ENCODE assay signal across 10 cellular contexts in the genomic region with DNA sequence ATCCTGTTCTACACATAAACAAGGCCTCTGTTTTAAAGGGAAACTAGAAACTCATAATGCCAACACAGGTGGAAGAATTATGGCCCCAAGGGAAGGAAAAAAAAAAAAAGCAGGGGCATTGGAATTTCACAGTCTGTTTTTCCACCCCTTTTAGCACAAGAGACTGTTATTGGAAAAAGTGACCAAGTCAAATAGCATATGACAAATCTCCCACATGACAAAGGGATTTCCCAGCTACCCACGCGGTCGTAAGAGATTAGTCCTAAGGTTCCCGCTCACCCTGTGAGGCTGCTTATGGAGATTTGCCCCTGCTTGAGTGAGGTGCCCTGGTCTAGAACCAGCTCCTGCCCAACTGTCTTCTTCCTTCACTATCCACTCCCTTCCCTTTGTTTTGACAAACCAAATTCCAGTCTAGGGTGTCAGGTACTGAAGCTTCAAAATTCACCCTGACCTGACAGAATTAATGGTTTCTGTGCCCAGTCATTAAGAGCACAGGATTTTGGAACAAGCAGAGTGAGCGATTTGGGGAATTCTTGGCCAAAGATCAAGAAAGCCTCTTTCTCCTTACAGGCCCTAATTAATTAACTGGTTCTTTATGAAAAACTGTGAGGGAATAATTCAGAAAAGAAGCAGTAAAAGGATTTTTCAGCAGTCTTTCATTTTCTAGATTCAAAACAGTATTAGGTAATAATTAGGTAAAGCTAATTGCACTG.
DNase-seq lines count a peak whose midpoint lies in the region; ATAC-seq, FAIRE-seq and TF ChIP-seq lines count a peak whose summit lies in the region.
"Had no signal": no experiment of that assay in that cellular context is flagged by ENCODE, and none has a peak within 500 bp of the region (broad histone marks: within the 10 kb centered on the region; RNA-seq: fewer than 3 reads in every experiment).

No MANE protein-coding gene starts in this region.

- H3K9me2 ChIP-seq in OCI-LY7 (ENCODE audit: insufficient read depth, low read length): no peaks in the 10 kb centered on the region

- BruUV-seq in OCI-LY7 (replicated peaks; lab: Mats Ljungman, UMichigan) (no TSS peak), endothelial cell of umbilical vein (replicated peaks; lab: Mats Ljungman, UMichigan) (no TSS peak)

- CTCF ChIA-PET in OCI-LY7 (lab: Charles Lee; ENCODE audit: unreplicated experiment): no interaction called here
- CTCF ChIA-PET in endothelial cell of umbilical vein (lab: Charles Lee): interaction anchor here (0.9 kb wide), 1 partner anchor 27 kb away, joined by 3 read pairs; no protein-coding TSS in a partner anchor
- CTCF ChIA-PET in CD8-positive, alpha-beta memory T cell (lab: Charles Lee): no interaction called here

- DNase-seq in Caki2 (ENCODE audit: low read depth) (peak; percentile 27), OCI-LY7 (ENCODE audit: low spot score) (no peak), endothelial cell of umbilical vein (ENCODE audit: low read depth, low spot score) (peak; percentile 43), sigmoid colon (no peak), superior temporal gyrus (ENCODE audit: extremely low spot score) (no peak), SK-N-DZ (ENCODE audit: low spot score) (no peak)
- DNase-seq in CD8-positive, alpha-beta memory T cell: no peak
- DNase-seq: activated T-cell treated with anti-CD3 and anti-CD28 coated beads, Interleukin-2, amount 50 U/mL, for 4 hours; CD8-positive, alpha-beta T cell had no signal

- H3K4me3 ChIP-seq in OCI-LY7 (ENCODE audit: low read depth, low read length, poor library complexity, severe bottlenecking) (no peak overlapping the region), endothelial cell of umbilical vein (replicated peaks in 1 of 3; ENCODE audit: insufficient read depth in 1 of 3, low read depth in 1 of 3, low read length in 3 of 3) (no peak overlapping the region), sigmoid colon (no peak overlapping the region)
- H3K4me3 ChIP-seq in CD8-positive, alpha-beta memory T cell (ENCODE audit: low read length): no peak overlapping the region

- WGBS in sigmoid colon, 2 donors: 79 to 83% methylated on average over 5 of the region's 5 CpGs

- H4K20me1 ChIP-seq in OCI-LY7 (ENCODE audit: insufficient read depth, low read length) (no peaks in the 10 kb centered on the region), endothelial cell of umbilical vein (replicated peaks; ENCODE audit: control insufficient read depth, extremely low read depth, insufficient read depth, low read length) (no peaks in the 10 kb centered on the region)

- peak in 1 of 4 donors; percentile 14 for TF ChIP-seq EP300 in sigmoid colon (IDR thresholded peaks at IDR 0.05)

- in situ Hi-C loops in Caki2 (cut with HindIII; ENCODE audit: low pct_unique_long_range_greater_than_20kb, low sequenced_read_pairs): no loop called here

- 0 out of 2 replicates have a peak overlapping the region, but pooled peaks have one; percentile 35 for H2AFZ ChIP-seq in OCI-LY7 (ENCODE audit: low read length)
- H2AFZ ChIP-seq in endothelial cell of umbilical vein (ENCODE audit: low read depth, low read length): no peak overlapping the region

- H3K9me3 ChIP-seq in OCI-LY7 (ENCODE audit: low read length) (no peaks in the 10 kb centered on the region), endothelial cell of umbilical vein (replicated peaks; ENCODE audit: control insufficient read depth, insufficient read depth, low read length) (no peaks in the 10 kb centered on the region), sigmoid colon (no peaks in the 10 kb centered on the region)
- no peaks in the 10 kb centered on the region for H3K9me3 ChIP-seq in CD8-positive, alpha-beta memory T cell (ENCODE audit: low read length)

- no peaks in the 10 kb centered on the region for H3K4me1 Mint-ChIP-seq in CD8-positive, alpha-beta memory T cell

- TF ChIP-seq CTCF in OCI-LY7 (conservative IDR thresholded peaks at IDR 0.05; ENCODE audit: low read length): no peak
- TF ChIP-seq CTCF in endothelial cell of umbilical vein (IDR thresholded peaks at IDR 0.05; ENCODE audit: extremely low read depth in 1 of 2, insufficient read depth in 1 of 2, low read depth in 1 of 2, low read length in 2 of 2): no peak
- TF ChIP-seq CTCF in sigmoid colon (IDR thresholded peaks at IDR 0.05): no peak

- H3K36me3 ChIP-seq in OCI-LY7 (ENCODE audit: insufficient read depth, low read length) (no peaks in the 10 kb centered on the region), endothelial cell of umbilical vein (ENCODE audit: control insufficient read depth in 2 of 2, extremely low read depth in 1 of 2, insufficient read depth in 2 of 2, low read length in 2 of 2) (no peaks in the 10 kb centered on the region), sigmoid colon (no peaks in the 10 kb centered on the region)
- no peaks in the 10 kb centered on the region for H3K36me3 ChIP-seq in CD8-positive, alpha-beta memory T cell (ENCODE audit: insufficient read depth, low read length)

- dilution Hi-C loops in endothelial cell of umbilical vein (cut with MboI; ENCODE audit: extremely low pct_ligation_motif_present, low sequenced_read_pairs): no loop called here

- no peak for ATAC-seq in HG02588 (IDR thresholded peaks at IDR 0.05; ENCODE audit: unreplicated experiment)
- ATAC-seq: CD8-positive, alpha-beta T cell had no signal

- no peak for FAIRE-seq in endothelial cell of umbilical vein (lab: Jason Lieb, UNC)

- H3K4me2 ChIP-seq in OCI-LY7 (ENCODE audit: low read length) (no peak overlapping the region), endothelial cell of umbilical vein (ENCODE audit: insufficient read depth, low read length) (no peak overlapping the region)

- peaks cover 0 to 18% of the 10 kb centered on the region in 2 donors for H3K27me3 Mint-ChIP-seq in CD8-positive, alpha-beta memory T cell

- H3K27ac Mint-ChIP-seq in CD8-positive, alpha-beta memory T cell: no peak overlapping the region
- H3K27ac Mint-ChIP-seq: CD8-positive, alpha-beta T cell had no signal

- no peaks in the 10 kb centered on the region for H3K9me3 Mint-ChIP-seq in CD8-positive, alpha-beta memory T cell
- H3K9me3 Mint-ChIP-seq: activated T-cell treated with anti-CD3 and anti-CD28 coated beads, Interleukin-2, amount 50 U/mL, for 4 hours; CD8-positive, alpha-beta T cell had no signal

- no peaks in the 10 kb centered on the region for H3K36me3 Mint-ChIP-seq in CD8-positive, alpha-beta memory T cell
- H3K36me3 Mint-ChIP-seq: CD8-positive, alpha-beta T cell had no signal

- POLR2A ChIA-PET in OCI-LY7 (lab: Charles Lee) (interaction anchor here (0.5 to 0.6 kb wide), 3 partner anchors 34 to 279 kb away, joined by 3 to 5 read pairs (median 4); a partner anchor contains a TSS), endothelial cell of umbilical vein (lab: Charles Lee) (interaction anchor here (0.6 to 0.7 kb wide), 2 partner anchors 73 to 370 kb away, joined by 3 to 9 read pairs; no protein-coding TSS in a partner anchor)
- POLR2A ChIA-PET in CD8-positive, alpha-beta memory T cell (lab: Charles Lee): no interaction called here

- no peak for TF ChIP-seq POLR2A in endothelial cell of umbilical vein (IDR thresholded peaks at IDR 0.05; ENCODE audit: low read depth, low read length)
- no peak for TF ChIP-seq POLR2A in sigmoid colon (IDR thresholded peaks at IDR 0.05)

- H3K27ac ChIP-seq in OCI-LY7 (ENCODE audit: low read depth, low read length, poor library complexity, severe bottlenecking) (no peak overlapping the region), endothelial cell of umbilical vein (ENCODE audit: insufficient read depth, low read depth, low read length) (no peak overlapping the region), sigmoid colon (peak overlapping the region; percentile 66 to 81 (median 73))
- no peak overlapping the region for H3K27ac ChIP-seq in CD8-positive, alpha-beta memory T cell (ENCODE audit: low read depth, low read length)

- no peaks in the 10 kb centered on the region for H3K79me2 ChIP-seq in OCI-LY7 (ENCODE audit: insufficient read depth, low read depth, low read length)
- no peaks in the 10 kb centered on the region for H3K79me2 ChIP-seq in endothelial cell of umbilical vein (ENCODE audit: control insufficient read depth, insufficient read depth, low read length)

- H3K9me1 ChIP-seq in endothelial cell of umbilical vein (replicated peaks; ENCODE audit: control insufficient read depth, extremely low read depth, insufficient read depth, low read length): no peaks in the 10 kb centered on the region

- peak overlapping the region in 1 of 7 donors; percentile 4 for H3K4me3 Mint-ChIP-seq in CD8-positive, alpha-beta memory T cell
- H3K4me3 Mint-ChIP-seq: activated T-cell treated with anti-CD3 and anti-CD28 coated beads, Interleukin-2, amount 50 U/mL, for 4 hours; CD8-positive, alpha-beta T cell had no signal

- intact Hi-C loops in OCI-LY7 (cut with micrococcal nuclease; ENCODE audit: unreplicated experiment) (no loop called here), endothelial cell of umbilical vein (cut with micrococcal nuclease) (no loop called here), sigmoid colon (cut with DNase I) (loop anchor here (5.0 to 10.0 kb wide), 4 partner anchors 76 to 314 kb away; a partner anchor contains a TSS)

- no peak overlapping the region for H3K9ac ChIP-seq in endothelial cell of umbilical vein (replicated peaks; ENCODE audit: extremely low read depth, insufficient read depth, low read length)

- peaks cover 4% of the 10 kb centered on the region for H3K4me1 ChIP-seq in OCI-LY7 (ENCODE audit: insufficient read depth, low read length, poor library complexity, severe bottlenecking)
- no peaks in the 10 kb centered on the region for H3K4me1 ChIP-seq in endothelial cell of umbilical vein (ENCODE audit: control insufficient read depth, extremely low read depth, insufficient read depth, low read length)
- peaks cover 0 to 62% (median 32%) of the 10 kb centered on the region in 4 donors for H3K4me1 ChIP-seq in sigmoid colon
- no peaks in the 10 kb centered on the region for H3K4me1 ChIP-seq in CD8-positive, alpha-beta memory T cell (ENCODE audit: insufficient read depth, low read length)

- H3K27me3 ChIP-seq in endothelial cell of umbilical vein (ENCODE audit: control insufficient read depth in 2 of 2, insufficient read depth in 2 of 2, low read length in 2 of 2) (no peaks in the 10 kb centered on the region), sigmoid colon (no peaks in the 10 kb centered on the region)
- no peaks in the 10 kb centered on the region for H3K27me3 ChIP-seq in CD8-positive, alpha-beta memory T cell (ENCODE audit: insufficient read depth, low read length, poor library complexity, severe bottlenecking)

TF ChIP-seq in endothelial cell of umbilical vein, 7 proteins besides CTCF, POLR2A, EP300 and RAD21 (continues in another document):
- no peak for TF ChIP-seq EZH2 (IDR thresholded peaks at IDR 0.05; ENCODE audit: borderline replicate concordance, low read depth, low read length, severe bottlenecking)
- TF ChIP-seq FOS (IDR thresholded peaks at IDR 0.05; ENCODE audit: borderline replicate concordance, insufficient read depth, low read length): no peak
- no peak for TF ChIP-seq POLR2AphosphoS5 (IDR thresholded peaks at IDR 0.05; ENCODE audit: insufficient read depth, low read depth, low read length)
- no peak for TF ChIP-seq JUN (IDR thresholded peaks at IDR 0.05; ENCODE audit: borderline replicate concordance, insufficient read depth, insufficient read length, low read depth)
- TF ChIP-seq, protein P1, sequence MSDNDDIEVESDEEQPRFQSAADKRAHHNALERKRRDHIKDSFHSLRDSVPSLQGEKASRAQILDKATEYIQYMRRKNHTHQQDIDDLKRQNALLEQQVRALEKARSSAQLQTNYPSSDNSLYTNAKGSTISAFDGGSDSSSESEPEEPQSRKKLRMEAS (IDR thresholded peaks at IDR 0.05; ENCODE audit: insufficient read depth, insufficient read length): no peak

Comparison
In these comparisons a context has a peak if more than half of its experiments do, and no peak if none do; other contexts are left out.
1. DNase-seq: peak in Caki2 (single experiment) and endothelial cell of umbilical vein (single experiment); none in OCI-LY7 (single experiment), sigmoid colon (single experiment), superior temporal gyrus (single experiment), CD8-positive, alpha-beta memory T cell (0 of 5) and SK-N-DZ (single experiment).
2. H3K27ac ChIP-seq: peak in sigmoid colon (4 of 4); none in OCI-LY7 (single experiment), endothelial cell of umbilical vein (single experiment) and CD8-positive, alpha-beta memory T cell (single experiment).